Comparison of ENCODE assay signal across 1 cellular context in the genomic region with DNA sequence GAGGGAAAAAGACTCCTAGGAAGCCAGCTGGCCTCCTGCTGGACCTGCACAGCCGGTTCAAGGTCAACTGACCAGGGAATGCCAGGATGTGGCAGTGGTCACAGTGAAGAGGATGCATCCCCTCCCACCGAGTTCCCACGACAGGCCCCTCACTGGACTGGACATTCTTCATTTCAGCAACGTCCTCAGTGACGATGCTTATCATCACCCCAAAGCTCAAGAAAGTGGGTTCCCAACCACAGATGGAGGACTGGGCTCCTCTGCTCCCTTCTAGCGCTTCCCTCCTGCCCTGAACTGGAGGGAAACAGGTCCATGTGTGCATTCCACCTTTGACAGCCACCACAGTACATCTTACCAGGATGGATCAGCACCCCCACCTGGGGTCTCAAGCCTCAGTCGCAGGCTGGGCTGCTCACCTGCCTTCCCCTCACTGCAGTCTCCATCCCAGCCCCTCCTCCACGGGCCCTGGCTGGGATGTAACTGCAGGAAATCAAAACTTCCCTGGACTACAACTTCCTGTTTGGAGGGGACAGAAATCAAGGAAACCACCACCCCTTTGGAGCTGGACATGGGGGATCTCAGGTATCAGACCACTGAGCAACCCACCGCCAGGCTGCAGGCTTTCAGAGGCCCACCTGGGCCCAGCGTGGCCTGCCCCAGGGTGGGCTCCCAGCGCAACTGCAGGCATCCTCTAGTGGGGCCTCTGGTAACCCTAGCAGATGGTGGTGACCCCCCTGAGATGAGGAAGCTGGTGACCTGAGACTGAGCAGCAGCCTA.
A peak's percentile ranks its signal among the peaks of the same experiment; 100 is the strongest.
TF ChIP-seq lines count a peak whose summit lies in the region.

No MANE protein-coding gene starts in this region.

TF ChIP-seq in GM12878, 131 proteins besides CTCF, POLR2A, EP300 and RAD21:
- TF ChIP-seq SMARCA5 (IDR thresholded peaks at IDR 0.05) (no peak), CBX3 (IDR thresholded peaks at IDR 0.05; ENCODE audit: borderline replicate concordance, low read depth) (no peak), TCF3 (IDR thresholded peaks at IDR 0.05; ENCODE audit: borderline replicate concordance, insufficient read depth, low read depth, low read length) (no peak), POLR2AphosphoS5 (IDR thresholded peaks at IDR 0.05; ENCODE audit: low read length) (peak; percentile 55), NFYA (IDR thresholded peaks at IDR 0.05; ENCODE audit: borderline replicate concordance, low read depth, low read length) (no peak), SMAD5 (IDR thresholded peaks at IDR 0.05; ENCODE audit: low read depth) (no peak)
